1 cellular context compared by ENCODE assay signal in genomic region chr3:115658337-115659181, GRCh38.
TF ChIP-seq lines count a peak whose summit lies in the region.

No MANE protein-coding gene starts in this region.

TF ChIP-seq in GM12878, 131 proteins besides CTCF, POLR2A, EP300 and RAD21 (continued from another document):
- TF ChIP-seq, protein P1, sequence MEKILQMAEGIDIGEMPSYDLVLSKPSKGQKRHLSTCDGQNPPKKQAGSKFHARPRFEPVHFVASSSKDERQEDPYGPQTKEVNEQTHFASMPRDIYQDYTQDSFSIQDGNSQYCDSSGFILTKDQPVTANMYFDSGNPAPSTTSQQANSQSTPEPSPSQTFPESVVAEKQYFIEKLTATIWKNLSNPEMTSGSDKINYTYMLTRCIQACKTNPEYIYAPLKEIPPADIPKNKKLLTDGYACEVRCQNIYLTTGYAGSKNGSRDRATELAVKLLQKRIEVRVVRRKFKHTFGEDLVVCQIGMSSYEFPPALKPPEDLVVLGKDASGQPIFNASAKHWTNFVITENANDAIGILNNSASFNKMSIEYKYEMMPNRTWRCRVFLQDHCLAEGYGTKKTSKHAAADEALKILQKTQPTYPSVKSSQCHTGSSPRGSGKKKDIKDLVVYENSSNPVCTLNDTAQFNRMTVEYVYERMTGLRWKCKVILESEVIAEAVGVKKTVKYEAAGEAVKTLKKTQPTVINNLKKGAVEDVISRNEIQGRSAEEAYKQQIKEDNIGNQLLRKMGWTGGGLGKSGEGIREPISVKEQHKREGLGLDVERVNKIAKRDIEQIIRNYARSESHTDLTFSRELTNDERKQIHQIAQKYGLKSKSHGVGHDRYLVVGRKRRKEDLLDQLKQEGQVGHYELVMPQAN (conservative IDR thresholded peaks at IDR 0.05), result no peak
- TF ChIP-seq CBFB (IDR thresholded peaks at IDR 0.05; ENCODE audit: low read depth) (0 out of 2 replicates have a peak, but pooled peaks have one; percentile 34), KLF5 (IDR thresholded peaks at IDR 0.05; ENCODE audit: partially characterized antibody) (no peak), LARP7 (IDR thresholded peaks at IDR 0.05) (no peak), ZNF384 (IDR thresholded peaks at IDR 0.05; ENCODE audit: borderline replicate concordance, low read depth, low read length) (no peak), NR2C2 (IDR thresholded peaks at IDR 0.05; ENCODE audit: borderline replicate concordance, control insufficient read depth, insufficient read length, low read depth) (no peak), TAF1 (IDR thresholded peaks at IDR 0.05; ENCODE audit: borderline replicate concordance, low read depth, low read length) (0 out of 2 replicates have a peak, but pooled peaks have one; percentile 22)
- TF ChIP-seq, protein P2, sequence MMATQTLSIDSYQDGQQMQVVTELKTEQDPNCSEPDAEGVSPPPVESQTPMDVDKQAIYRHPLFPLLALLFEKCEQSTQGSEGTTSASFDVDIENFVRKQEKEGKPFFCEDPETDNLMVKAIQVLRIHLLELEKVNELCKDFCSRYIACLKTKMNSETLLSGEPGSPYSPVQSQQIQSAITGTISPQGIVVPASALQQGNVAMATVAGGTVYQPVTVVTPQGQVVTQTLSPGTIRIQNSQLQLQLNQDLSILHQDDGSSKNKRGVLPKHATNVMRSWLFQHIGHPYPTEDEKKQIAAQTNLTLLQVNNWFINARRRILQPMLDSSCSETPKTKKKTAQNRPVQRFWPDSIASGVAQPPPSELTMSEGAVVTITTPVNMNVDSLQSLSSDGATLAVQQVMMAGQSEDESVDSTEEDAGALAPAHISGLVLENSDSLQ (IDR thresholded peaks at IDR 0.05), result peak; percentile 92
